ENCODE assay signal across 8 cellular contexts in genomic region chr4:13626492-13627184, GRCh38. TPM values are rescaled to one million over a fixed set of nuclear protein-coding genes. Genes with fewer than 3 reads are reported as not detected.
DNase-seq lines count a peak whose midpoint lies in the region; ATAC-seq and TF ChIP-seq lines count a peak whose summit lies in the region.

No MANE protein-coding gene starts in this region.

- H2AFZ ChIP-seq in H9 (ENCODE audit: low read length): no peak overlapping the region
- H2AFZ ChIP-seq in smooth muscle cell (ENCODE audit: low read depth): no peak overlapping the region

- peaks cover 9 to 16% of the 10 kb centered on the region in 2 experiments for H3K4me1 Mint-ChIP-seq in H9

- H2BK15ac ChIP-seq in H9 (ENCODE audit: low read depth, low read length): no peak overlapping the region

- no peak overlapping the region for H3T11ph ChIP-seq in H9 (ENCODE audit: low read length)

- ATAC-seq in right cardiac atrium (no peak), HG03460 (IDR thresholded peaks at IDR 0.05; ENCODE audit: unreplicated experiment) (no peak), HG03175 (IDR thresholded peaks at IDR 0.05; ENCODE audit: unreplicated experiment) (no peak)

- H3K27me3 Mint-ChIP-seq in H9 (ENCODE audit: low read depth): no peaks in the 10 kb centered on the region

- no peak overlapping the region for H3K4ac ChIP-seq in H9 (ENCODE audit: low read depth, low read length)

- no peak for DNase-seq in H9
- no peak for DNase-seq in right cardiac atrium
- DNase-seq in smooth muscle cell (lab: John Stamatoyannopoulos, UW; ENCODE audit: unreplicated experiment): no peak
- no peak for DNase-seq in NCI-H1105 treated with DMSO at 0.1 percent for 48 hours (lab: John Stamatoyannopoulos, UW)
- DNase-seq in stimulated activated CD8-positive, alpha-beta memory T cell treated with anti-CD3 and anti-CD28 coated beads, Interleukin-4, amount 100 ng/mL, for 48 hours: no peak

- peak overlapping the region; percentile 69 for H3K9ac ChIP-seq in H9 (ENCODE audit: extremely low read depth, insufficient read length, low read length)
- peak overlapping the region; percentile 85 for H3K9ac ChIP-seq in smooth muscle cell (ENCODE audit: low read depth)

- no peaks in the 10 kb centered on the region for H3K9me3 ChIP-seq in H9 (ENCODE audit: control insufficient read depth, low read depth, low read length)
- no peaks in the 10 kb centered on the region for H3K9me3 ChIP-seq in right cardiac atrium (ENCODE audit: control insufficient read depth, low read length)
- no peaks in the 10 kb centered on the region for H3K9me3 ChIP-seq in smooth muscle cell (replicated peaks; ENCODE audit: low read depth)

- no peak overlapping the region for H4K5ac ChIP-seq in H9 (ENCODE audit: insufficient read length, low read depth, low read length)

- no peak overlapping the region for H3K18ac ChIP-seq in H9 (ENCODE audit: insufficient read length, low read depth, low read length)

- H3K36me3 ChIP-seq in smooth muscle cell (ENCODE audit: low read depth): no peaks in the 10 kb centered on the region

- H3K27ac Mint-ChIP-seq in H9: peak overlapping the region in 2 of 3 experiments; percentile 36 to 83; a peak in 4 of 7 replicates

- H2BK20ac ChIP-seq in H9 (ENCODE audit: low read depth, low read length, poor library complexity, severe bottlenecking): no peak overlapping the region

- H3K27me3 ChIP-seq in H9 (ENCODE audit: insufficient read depth, low read length) (no peaks in the 10 kb centered on the region), right cardiac atrium (ENCODE audit: control insufficient read depth, insufficient read depth) (no peaks in the 10 kb centered on the region), smooth muscle cell (ENCODE audit: low read depth) (no peaks in the 10 kb centered on the region)

- no CpG with 5 or more reads among the region's 9 CpGs for WGBS in H9 (ENCODE audit: extremely low coverage, insufficient read length, low lambda C conversion rate)
- WGBS in right cardiac atrium: 3% methylated on average over 9 of the region's 9 CpGs
- WGBS in smooth muscle cell (ENCODE audit: low lambda C conversion rate): 7% methylated on average over 9 of the region's 9 CpGs

- H3K4me3 Mint-ChIP-seq in H9: peak overlapping the region; percentile 89 to 94

- peaks cover 5% of the 10 kb centered on the region for H3K23me2 ChIP-seq in H9 (ENCODE audit: insufficient read length, low read depth, low read length, poor library complexity, severe bottlenecking)

- no peak overlapping the region for H4K8ac ChIP-seq in H9 (replicated peaks; ENCODE audit: insufficient read length, low read depth, low read length)

- H3K79me1 ChIP-seq in H9 (ENCODE audit: insufficient read depth, low read depth, low read length, poor library complexity, severe bottlenecking): peaks cover 5% of the 10 kb centered on the region

- H3K36me3 Mint-ChIP-seq in H9 (ENCODE audit: insufficient read depth in 1 of 3, low read depth in 3 of 3): no peaks in the 10 kb centered on the region

- H3K56ac ChIP-seq in H9 (ENCODE audit: insufficient read length, low read depth, low read length): no peak overlapping the region

- peak overlapping the region; percentile 99 for H3K4me2 ChIP-seq in H9 (ENCODE audit: insufficient read depth, insufficient read length, low read length)
- H3K4me2 ChIP-seq in smooth muscle cell: peak overlapping the region; percentile 87

- no peak overlapping the region for H3K23ac ChIP-seq in H9 (ENCODE audit: insufficient read length, low read depth, low read length)

- H2BK5ac ChIP-seq in H9 (ENCODE audit: insufficient read length, low read length): no peak overlapping the region

- H3K9me3 Mint-ChIP-seq in H9: peaks cover 0 to 3% of the 10 kb centered on the region in 2 experiments; a peak in 1 of 5 replicates

- H2BK120ac ChIP-seq in H9 (ENCODE audit: low read depth, low read length, poor library complexity, severe bottlenecking): no peak overlapping the region

- no peak overlapping the region for H3K14ac ChIP-seq in H9 (ENCODE audit: insufficient read depth, low read length)

- intact Hi-C loops in right cardiac atrium (cut with DNase I): no loop called here

- H3K4me3 ChIP-seq in right cardiac atrium (ENCODE audit: low read length) (peak overlapping the region; percentile 91), smooth muscle cell (peak overlapping the region; percentile 92)

- TF ChIP-seq CTCF in H9 (conservative IDR thresholded peaks at IDR 0.05): no peak
- TF ChIP-seq CTCF in VCaP (conservative IDR thresholded peaks at IDR 0.05): no peak
- TF ChIP-seq CTCF in smooth muscle cell (IDR thresholded peaks at IDR 0.05; ENCODE audit: borderline replicate concordance, insufficient read depth, poor library complexity, severe bottlenecking): no peak

- peaks cover 18% of the 10 kb centered on the region; the same call in 1 of the 2 replicates for H3K79me2 ChIP-seq in H9 (ENCODE audit: insufficient read depth, low read length)
- H3K79me2 ChIP-seq in smooth muscle cell (ENCODE audit: low read depth): peaks cover 57% of the 10 kb centered on the region

- H4K91ac ChIP-seq in H9 (ENCODE audit: insufficient read length, low read depth, low read length): no peak overlapping the region

- H3K4me1 ChIP-seq in H9 (ENCODE audit: insufficient read depth, low read length) (peaks cover 5% of the 10 kb centered on the region; the same call in 1 of the 2 replicates), right cardiac atrium (ENCODE audit: control insufficient read depth, insufficient read depth, low read length) (peaks cover 3% of the 10 kb centered on the region), smooth muscle cell (ENCODE audit: low read depth) (peaks cover 5% of the 10 kb centered on the region)

- H2AK5ac ChIP-seq in H9 (ENCODE audit: insufficient read length, low read length): no peak overlapping the region

- no peak overlapping the region for H3K27ac ChIP-seq in H9 (ENCODE audit: insufficient read length, low read depth, low read length)
- H3K27ac ChIP-seq in VCaP: peak overlapping the region; percentile 90
- no peak overlapping the region for H3K27ac ChIP-seq in right cardiac atrium (ENCODE audit: low read length)
- peak overlapping the region; percentile 40 for H3K27ac ChIP-seq in smooth muscle cell (ENCODE audit: low read depth)

- H3F3A ChIP-seq in smooth muscle cell (ENCODE audit: low read depth): no peaks in the 10 kb centered on the region

- no peaks in the 10 kb centered on the region for H4K20me1 ChIP-seq in H9 (ENCODE audit: control insufficient read depth, insufficient read depth, insufficient read length)
- peaks cover 33% of the 10 kb centered on the region for H4K20me1 ChIP-seq in smooth muscle cell (ENCODE audit: low read depth)

- H2BK12ac ChIP-seq in H9 (ENCODE audit: insufficient read length, low read depth, low read length): no peak overlapping the region

RNA-seq across cellular contexts. Expression of gene BOD1L1, which starts 0.9 kb away (rescaled TPM):
- total RNA-seq in H9 (2021): 32.7 and 37.8 TPM in 2 replicates
- total RNA-seq in right cardiac atrium: 10 to 100 TPM; 21.7 to 24.7 (median 23.6) TPM
- 14.0 TPM for polyA plus RNA-seq in right cardiac atrium
- 30.9 and 41.0 TPM in 2 replicates for total RNA-seq in smooth muscle cell
- 9.8 and 16.0 TPM in 2 replicates for polyA plus RNA-seq in smooth muscle cell

Comparison
In these comparisons a context has a peak if more than half of its experiments do, and no peak if none do; other contexts are left out.
1. H3K27ac ChIP-seq: peak in VCaP (single experiment) and smooth muscle cell (single experiment); none in H9 (single experiment) and right cardiac atrium (single experiment).